25 cellular contexts compared by ENCODE assay signal in the genomic region with DNA sequence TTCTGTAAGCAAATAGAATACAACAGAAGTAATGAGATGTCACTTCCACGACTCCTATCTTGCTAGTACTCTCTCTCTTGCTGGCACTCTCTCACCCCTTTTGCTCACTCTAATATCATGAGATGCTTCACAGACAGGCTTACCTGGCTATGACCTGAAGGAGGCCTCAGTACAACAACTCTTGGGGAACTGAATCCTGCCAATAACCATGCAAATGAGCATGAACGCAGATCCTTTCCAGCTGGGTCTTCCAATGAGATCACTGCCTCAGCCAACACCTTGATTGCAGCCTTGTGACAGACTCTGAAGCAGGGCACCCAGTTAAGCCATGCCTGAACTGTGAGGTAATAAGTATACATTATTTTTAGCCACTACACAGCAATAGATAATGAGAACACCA.
"Had no signal": no experiment of that assay in that cellular context is flagged by ENCODE, and none has a peak within 500 bp of the region (broad histone marks: within the 10 kb centered on the region; RNA-seq: fewer than 3 reads in every experiment).

No MANE protein-coding gene starts in this region.

- H3K4me1 Mint-ChIP-seq: mesothelial cell of epicardium; nephron; stimulated activated effector memory CD8-positive, alpha-beta T cell treated with anti-CD3 and anti-CD28 coated beads, Interleukin-12 subunit alpha, Interleukin-12 subunit beta, amount 100 ng/mL, for 72 hours had no signal

- H2AFZ ChIP-seq: parathyroid adenoma had no signal

- H3K4me3 Mint-ChIP-seq: activated T-cell treated with anti-CD3 and anti-CD28 coated beads, Interleukin-2, amount 50 U/mL, for 72 hours; mesothelial cell of epicardium; nephron; stimulated activated effector memory CD8-positive, alpha-beta T cell treated with anti-CD3 and anti-CD28 coated beads, Interleukin-12 subunit alpha, Interleukin-12 subunit beta, amount 100 ng/mL, for 72 hours; T-helper 1 cell treated with Interleukin-12 subunit alpha and Interleukin-12 subunit beta and Interleukin-4 antibody, amounts not matched to agents 30 μg/mL and 1 μg/mL, for 36 hours had no signal

- H3K4me3 ChIP-seq: ascending aorta, breast epithelium, esophagus muscularis mucosa, lower lobe of right lung, smooth muscle cell, testis, upper lobe of left lung had no signal

- H3K9me3 ChIP-seq: ascending aorta, breast epithelium, esophagus muscularis mucosa, lower lobe of right lung, testis, upper lobe of left lung had no signal

- DNase-seq: activated CD4-positive, alpha-beta T cell treated with anti-CD3 and anti-CD28 coated beads, Interleukin-2, amount 50 U/mL, for 1 hour; activated CD4-positive, CD25-positive, alpha-beta regulatory T cell treated with anti-CD3 and anti-CD28 coated beads, Interleukin-2, amount 50 U/mL, for 72 hours; activated CD8-positive, alpha-beta memory T cell treated with anti-CD3 and anti-CD28 coated beads for 24 hours; activated CD8-positive, alpha-beta memory T cell treated with anti-CD3 and anti-CD28 coated beads, Interleukin-2, amount 50 U/mL, for 48 hours; activated effector memory CD4-positive, alpha-beta T cell treated with anti-CD3 and anti-CD28 coated beads, Interleukin-2, amount 50 U/mL, for 16 hours; activated naive CD4-positive, alpha-beta T cell treated with anti-CD3 and anti-CD28 coated beads, Interleukin-2, amount 50 U/mL, for 16 hours; activated T-cell treated with anti-CD3 and anti-CD28 coated beads, Interleukin-2, amount 50 U/mL, for 72 hours; cerebellar nuclear complex; cortex of kidney; effector CD4-positive, alpha-beta T cell; islet precursor cell; lower lobe of right lung; stimulated activated CD4-positive, alpha-beta T cell treated with anti-CD3 and anti-CD28 coated beads, Interleukin-4, amount 100 ng/mL, for 24 hours; testis; upper lobe of left lung had no signal

- H3K27ac ChIP-seq: ascending aorta, breast epithelium, esophagus muscularis mucosa, lower lobe of right lung, parathyroid adenoma, testis, upper lobe of left lung had no signal

- H3K36me3 ChIP-seq: ascending aorta, breast epithelium, esophagus muscularis mucosa, lower lobe of right lung, upper lobe of left lung had no signal

- H3K4me1 ChIP-seq: ascending aorta, breast epithelium, esophagus muscularis mucosa, lower lobe of right lung, parathyroid adenoma, testis, upper lobe of left lung had no signal

- H3K36me3 Mint-ChIP-seq: mesothelial cell of epicardium; stimulated activated effector memory CD8-positive, alpha-beta T cell treated with anti-CD3 and anti-CD28 coated beads, Interleukin-12 subunit alpha, Interleukin-12 subunit beta, amount 100 ng/mL, for 72 hours had no signal

- H3K9me3 Mint-ChIP-seq: activated T-cell treated with anti-CD3 and anti-CD28 coated beads, Interleukin-2, amount 50 U/mL, for 72 hours; mesothelial cell of epicardium; nephron; stimulated activated effector memory CD8-positive, alpha-beta T cell treated with anti-CD3 and anti-CD28 coated beads, Interleukin-12 subunit alpha, Interleukin-12 subunit beta, amount 100 ng/mL, for 72 hours; T-helper 1 cell treated with Interleukin-12 subunit alpha and Interleukin-12 subunit beta and Interleukin-4 antibody, amounts not matched to agents 30 μg/mL and 1 μg/mL, for 36 hours had no signal

- H3K27me3 ChIP-seq: ascending aorta, breast epithelium, testis, upper lobe of left lung had no signal

- H3K4me2 ChIP-seq: smooth muscle cell had no signal

- H3K79me2 ChIP-seq: parathyroid adenoma had no signal

- ATAC-seq: activated T-cell treated with anti-CD3 and anti-CD28 coated beads, Interleukin-2, amount 50 U/mL, for 72 hours; lower lobe of right lung; sciatic nerve; stimulated activated effector memory CD8-positive, alpha-beta T cell treated with anti-CD3 and anti-CD28 coated beads, Interleukin-12 subunit alpha, Interleukin-12 subunit beta, amount 100 ng/mL, for 72 hours had no signal

- H3K9ac ChIP-seq: parathyroid adenoma had no signal

- H3K27ac Mint-ChIP-seq: activated T-cell treated with anti-CD3 and anti-CD28 coated beads, Interleukin-2, amount 50 U/mL, for 72 hours; mesothelial cell of epicardium; nephron; stimulated activated effector memory CD8-positive, alpha-beta T cell treated with anti-CD3 and anti-CD28 coated beads, Interleukin-12 subunit alpha, Interleukin-12 subunit beta, amount 100 ng/mL, for 72 hours; T-helper 1 cell treated with Interleukin-12 subunit alpha and Interleukin-12 subunit beta and Interleukin-4 antibody, amounts not matched to agents 30 μg/mL and 1 μg/mL, for 36 hours had no signal
